8 cellular contexts compared by ENCODE assay signal in genomic region chr1:77682442-77683141, GRCh38. TPM values are rescaled to one million over a fixed set of nuclear protein-coding genes. Genes with fewer than 3 reads are reported as not detected.
DNase-seq lines count a peak whose midpoint lies in the region; TF ChIP-seq lines count a peak whose summit lies in the region.

Gene ZZZ3, minus strand, starts transcription at chr1:77682658. Its CDS starts 49,304 bp downstream, at chr1:77633354.

- no peaks in the 10 kb centered on the region for H3K9me3 Mint-ChIP-seq in HFFc6

- H3K4me1 Mint-ChIP-seq in HFFc6 (ENCODE audit: low read depth): peaks cover 56% of the 10 kb centered on the region

- peak within 1 kb of the TSS; percentile 98 for H3K27ac Mint-ChIP-seq in HFFc6

- H3K9ac ChIP-seq in SK-N-MC (ENCODE audit: insufficient read length): peak within 1 kb of the TSS; percentile 99

- H3K36me3 Mint-ChIP-seq in HFFc6 (ENCODE audit: low read depth): peaks cover 23% of the 10 kb centered on the region

- DNase-seq in GM04504 (ENCODE audit: low read depth) (peak; percentile 87), HFFc6 (peak; percentile 93), NB4 (ENCODE audit: low read depth) (peak; percentile 93), SK-N-MC (ENCODE audit: low read depth, low spot score) (peak; percentile 91), globus pallidus (ENCODE audit: low spot score) (peak; percentile 89), occipital lobe (lab: John Stamatoyannopoulos, UW) (peak; percentile 80)
- DNase-seq in activated naive CD4-positive, alpha-beta T cell treated with anti-CD3 and anti-CD28 coated beads, Interleukin-2, amount 50 U/mL, for 16 hours: peak; percentile 89

- no peaks in the 10 kb centered on the region; the same call in 1 of the 2 replicates for H3K27me3 Mint-ChIP-seq in HFFc6 (ENCODE audit: insufficient read depth)

- no peaks in the 10 kb centered on the region for H3K9me3 ChIP-seq in SK-N-MC (ENCODE audit: low read depth, low read length)

- H3K27ac ChIP-seq in SK-N-MC: peak within 1 kb of the TSS; percentile 99
- H3K27ac ChIP-seq in temporal lobe (ENCODE audit: low read depth, low read length): peak within 1 kb of the TSS; percentile 97

- peak within 1 kb of the TSS; percentile 96 for H3K4me3 Mint-ChIP-seq in HFFc6

- peak; percentile 78 for TF ChIP-seq POLR2A in NB4 (IDR thresholded peaks at IDR 0.05; ENCODE audit: extremely low read depth, insufficient read length)

- H3K4me3 ChIP-seq in NB4 (ENCODE audit: low read depth, low read length) (peak within 1 kb of the TSS; percentile 98), SK-N-MC (peak within 1 kb of the TSS; percentile 90)

- no peaks in the 10 kb centered on the region for H3K36me3 ChIP-seq in SK-N-MC (ENCODE audit: insufficient read depth, low read length)

- TF ChIP-seq CTCF in HFFc6 (IDR thresholded peaks at IDR 0.05): no peak
- TF ChIP-seq CTCF in NB4 (IDR thresholded peaks at IDR 0.05; ENCODE audit: low read depth, low read length): no peak

RNA-seq across cellular contexts. Expression of gene ZZZ3, which starts in this region (rescaled TPM):
- total RNA-seq in HFFc6 (2021; fragmentation: NEBNext Ultra II Directional; extraction: Animal tissue kit (Norgen Biotek cat#: 25700)): 10 to 100 TPM; 41.8 to 47.8 (median 46.0) TPM
- 164 TPM for total RNA-seq in occipital lobe
- 94.9 TPM for total RNA-seq in temporal lobe

Comparison
In these comparisons a context has a peak if more than half of its experiments do, and no peak if none do; other contexts are left out.
1. Peak in every context shown above with its lines: DNase-seq, H3K4me3 ChIP-seq and H3K27ac ChIP-seq.